Comparison of ENCODE assay signal across 1 cellular context in genomic region chr1:33036526-33037503, GRCh38.
TF ChIP-seq lines count a peak whose summit lies in the region.

Gene AK2, minus strand, starts transcription at chr1:33036883. Its CDS starts 55 bp downstream, at chr1:33036828.

TF ChIP-seq in K562, 482 proteins besides CTCF, POLR2A, EP300 and RAD21 (continued from another document and continues in another):
- peak; percentile 61; the same call in 1 of the 2 replicates for TF ChIP-seq REST (CRISPR knock-in tag; IDR thresholded peaks at IDR 0.05; ENCODE audit: low read depth)
- TF ChIP-seq JUND (IDR thresholded peaks at IDR 0.05; ENCODE audit: borderline replicate concordance, low read depth, low read length): peak; percentile 63
- TF ChIP-seq JUND (tag; IDR thresholded peaks at IDR 0.05; ENCODE audit: borderline replicate concordance, low read depth, low read length): peak; percentile 68; the same call in 1 of the 3 replicates
- TF ChIP-seq ZBTB1 (CRISPR knock-in tag; IDR thresholded peaks at IDR 0.05; ENCODE audit: borderline replicate concordance, low read depth): no peak
- TF ChIP-seq NBN (IDR thresholded peaks at IDR 0.05; ENCODE audit: low read depth): peak; percentile 21
- TF ChIP-seq FOSL1 (tag; conservative IDR thresholded peaks at IDR 0.05): no peak; the same call in none of the 2 replicates
- TF ChIP-seq RBFOX2 (IDR thresholded peaks at IDR 0.05; ENCODE audit: low read depth, low read length): peak; percentile 99
- TF ChIP-seq BCOR (IDR thresholded peaks at IDR 0.05): 0 out of 2 replicates have a peak, but pooled peaks have one; percentile 12
- TF ChIP-seq BCL6 (CRISPR knock-in tag; IDR thresholded peaks at IDR 0.05): no peak
- TF ChIP-seq SRF (CRISPR knock-in tag; IDR thresholded peaks at IDR 0.05): peak in 1 of 2 experiments; percentile 79; a peak in 2 of 4 replicates
- peak; percentile 89 for TF ChIP-seq CREB1 (IDR thresholded peaks at IDR 0.05)
- peak; percentile 96 for TF ChIP-seq CREB1 (CRISPR knock-in tag; IDR thresholded peaks at IDR 0.05)
- TF ChIP-seq ZNF778 (CRISPR knock-in tag; IDR thresholded peaks at IDR 0.05): no peak
- peak in 1 of 2 experiments; percentile 83; a peak in 1 of 4 replicates for TF ChIP-seq FOXA3 (CRISPR knock-in tag; conservative IDR thresholded peaks at IDR 0.05 in 1 of 2, IDR thresholded peaks at IDR 0.05 in 1 of 2)
- peak; percentile 65; the same call in 1 of the 2 replicates for TF ChIP-seq ZNF175 (CRISPR knock-in tag; IDR thresholded peaks at IDR 0.05; ENCODE audit: low read depth)
- no peak for TF ChIP-seq TSHZ1 (CRISPR knock-in tag; IDR thresholded peaks at IDR 0.05)
- peak; percentile 67 for TF ChIP-seq PCBP1 (IDR thresholded peaks at IDR 0.05; ENCODE audit: low read depth, low read length, poor library complexity, severe bottlenecking)
- TF ChIP-seq SMARCC2 (IDR thresholded peaks at IDR 0.05; ENCODE audit: low read depth): no peak
- no peak for TF ChIP-seq JUNB (CRISPR knock-in tag; conservative IDR thresholded peaks at IDR 0.05)
- peak; percentile 30; the same call in 1 of the 2 replicates for TF ChIP-seq SOX6 (IDR thresholded peaks at IDR 0.05)
- peak; percentile 76; the same call in 1 of the 2 replicates for TF ChIP-seq ZBTB33 (CRISPR knock-in tag; IDR thresholded peaks at IDR 0.05)
- peak; percentile 49; the same call in 1 of the 2 replicates for TF ChIP-seq JUN (IDR thresholded peaks at IDR 0.05; ENCODE audit: borderline replicate concordance, low read depth, low read length)
- peak; percentile 35; the same call in 1 of the 2 replicates for TF ChIP-seq JUN (CRISPR knock-in tag; IDR thresholded peaks at IDR 0.05; ENCODE audit: borderline replicate concordance)
- TF ChIP-seq GATA2 (CRISPR knock-in tag; IDR thresholded peaks at IDR 0.05): no peak
- TF ChIP-seq NR2C2 (CRISPR knock-in tag; IDR thresholded peaks at IDR 0.05): peak; percentile 97
- TF ChIP-seq NR2C2 (tag; IDR thresholded peaks at IDR 0.05): peak; percentile 99
- peak; percentile 67; the same call in 1 of the 2 replicates for TF ChIP-seq ZZZ3 (IDR thresholded peaks at IDR 0.05)
- peak; percentile 85; the same call in 1 of the 2 replicates for TF ChIP-seq E2F3 (CRISPR knock-in tag; IDR thresholded peaks at IDR 0.05)
- 0 out of 2 replicates have a peak, but pooled peaks have one; percentile 27 for TF ChIP-seq CGGBP1 (CRISPR knock-in tag; IDR thresholded peaks at IDR 0.05)
- TF ChIP-seq ZNF511 (CRISPR knock-in tag; IDR thresholded peaks at IDR 0.05): peak; percentile 97
- TF ChIP-seq ZNF140 (CRISPR knock-in tag; IDR thresholded peaks at IDR 0.05): no peak
- no peak for TF ChIP-seq SREBF2 (CRISPR knock-in tag; IDR thresholded peaks at IDR 0.05)
- TF ChIP-seq TAF1 (IDR thresholded peaks at IDR 0.05; ENCODE audit: control insufficient read depth, extremely low read depth, insufficient read depth, low read length, severe bottlenecking): peak; percentile 62
- 0 out of 2 replicates have a peak, but pooled peaks have one; percentile 91 for TF ChIP-seq ZNF232 (CRISPR knock-in tag; IDR thresholded peaks at IDR 0.05)
- TF ChIP-seq NFIC (IDR thresholded peaks at IDR 0.05): 0 out of 2 replicates have a peak, but pooled peaks have one; percentile 15
- peak; percentile 81 for TF ChIP-seq ZNF668 (CRISPR knock-in tag; IDR thresholded peaks at IDR 0.05)
- peak; percentile 78 for TF ChIP-seq MEIS2 (IDR thresholded peaks at IDR 0.05; ENCODE audit: partially characterized antibody)
- TF ChIP-seq MECOM (CRISPR knock-in tag; IDR thresholded peaks at IDR 0.05): peak; percentile 67; the same call in 1 of the 2 replicates
- no peak for TF ChIP-seq NCOA2 (IDR thresholded peaks at IDR 0.05; ENCODE audit: partially characterized antibody in 2 of 2)
- peak; percentile 63 for TF ChIP-seq ZNF41 (CRISPR knock-in tag; conservative IDR thresholded peaks at IDR 0.05)
- peak; percentile 100 for TF ChIP-seq SP1 (CRISPR knock-in tag; IDR thresholded peaks at IDR 0.05)
- TF ChIP-seq ARID1B (IDR thresholded peaks at IDR 0.05): peak; percentile 55; the same call in 1 of the 2 replicates
- TF ChIP-seq POLR2G (IDR thresholded peaks at IDR 0.05; ENCODE audit: low read depth, low read length): peak; percentile 98
- TF ChIP-seq SIN3A (IDR thresholded peaks at IDR 0.05; ENCODE audit: borderline replicate concordance in 2 of 2, control insufficient read depth in 1 of 2, low read depth in 2 of 2, low read length in 2 of 2): peak; percentile 54 to 73; a peak in 2 of 4 replicates
- TF ChIP-seq PML (IDR thresholded peaks at IDR 0.05; ENCODE audit: low read length): peak; percentile 43; the same call in 1 of the 2 replicates
- TF ChIP-seq HMGXB4 (CRISPR knock-in tag; IDR thresholded peaks at IDR 0.05): peak; percentile 84
- TF ChIP-seq ZBTB11 (CRISPR knock-in tag; IDR thresholded peaks at IDR 0.05): peak in 1 of 3 experiments; percentile 66; a peak in 1 of 6 replicates
- peak; percentile 45; the same call in 1 of the 2 replicates for TF ChIP-seq NR3C1 (CRISPR knock-in tag; IDR thresholded peaks at IDR 0.05)
- TF ChIP-seq E2F5 (CRISPR knock-in tag; IDR thresholded peaks at IDR 0.05): peak; percentile 85; the same call in 1 of the 2 replicates
